ENCODE assay signal across 8 cellular contexts in the genomic region with DNA sequence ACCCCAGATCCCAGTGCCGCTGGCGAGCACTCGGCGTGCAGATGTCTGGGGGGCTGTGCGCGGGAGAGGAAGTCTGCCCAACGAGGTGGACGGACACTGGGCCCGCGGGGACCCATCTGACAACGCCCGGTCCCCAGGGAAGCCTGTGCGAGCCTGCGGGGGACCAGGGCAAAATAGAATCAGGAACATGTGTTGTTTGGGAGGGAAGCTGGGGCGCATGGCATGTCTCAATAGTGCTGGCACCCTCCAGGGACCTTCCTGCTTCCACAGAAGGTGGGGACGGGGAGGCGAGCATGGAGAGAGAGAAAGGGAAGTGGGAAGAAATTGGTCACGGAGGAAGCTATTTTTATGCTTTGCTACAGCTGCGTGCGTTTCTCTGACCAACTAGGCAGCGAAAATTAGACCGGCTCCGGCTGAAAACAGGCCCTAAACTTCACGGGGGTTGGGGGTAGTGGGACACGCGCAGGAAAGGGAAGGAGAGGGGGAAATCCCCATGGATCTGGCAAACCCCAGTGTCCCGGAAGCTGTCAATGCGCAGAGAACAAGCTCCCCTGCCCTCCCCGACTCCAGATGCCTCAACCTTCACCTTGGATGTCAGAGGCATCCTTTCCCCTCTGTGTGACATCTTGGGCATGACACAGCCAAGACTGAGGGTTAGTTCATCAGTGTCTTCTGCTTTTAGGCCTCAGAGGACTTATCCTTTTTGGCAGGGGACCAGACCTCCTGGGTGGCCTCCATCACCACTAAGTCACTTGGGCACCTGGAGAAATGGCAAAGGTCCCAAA.
DNase-seq lines count a peak whose midpoint lies in the region; ATAC-seq and TF ChIP-seq lines count a peak whose summit lies in the region.

No MANE protein-coding gene starts in this region.

- peak overlapping the region; percentile 52 for H2BK120ac ChIP-seq in IMR-90 (ENCODE audit: low read depth, low read length)
- H2BK120ac ChIP-seq in mesendoderm (ENCODE audit: low read depth, low read length), result no peak overlapping the region

- H3K4ac ChIP-seq in IMR-90 (ENCODE audit: low read depth, low read length), result peak overlapping the region; percentile 52; the same call in 1 of the 2 replicates
- no peak overlapping the region for H3K4ac ChIP-seq in mesendoderm (ENCODE audit: low read depth, low read length)

- no peaks in the 10 kb centered on the region for H4K20me1 ChIP-seq in IMR-90 (ENCODE audit: insufficient read depth, low read length)

- H3K27me3 ChIP-seq in Caco-2 (replicated peaks; ENCODE audit: control insufficient read depth, insufficient read depth, low read length) (no peaks in the 10 kb centered on the region), IMR-90 (ENCODE audit: control insufficient read depth, insufficient read depth, low read length) (peaks cover 2% of the 10 kb centered on the region; the same call in 1 of the 2 replicates), body of pancreas (no peaks in the 10 kb centered on the region), mesendoderm (ENCODE audit: insufficient read depth, low read length, poor library complexity) (no peaks in the 10 kb centered on the region)

- H3K27ac ChIP-seq in IMR-90 (ENCODE audit: insufficient read depth, low read length) (no peak overlapping the region), body of pancreas (peak overlapping the region in 2 of 4 donors; percentile 53 to 68), mesendoderm (ENCODE audit: low read depth, low read length) (no peak overlapping the region)

- CTCF ChIA-PET in Caco-2 (lab: Charles Lee) (interaction anchor here (0.6 to 1.2 kb wide), 4 partner anchors 11 to 254 kb away, joined by 3 read pairs; no protein-coding TSS in a partner anchor), IMR-90 (lab: Yijun Ruan, JAX) (interaction anchor here (0.5 kb wide), 1 partner anchor 276 kb away, joined by 3 read pairs; no protein-coding TSS in a partner anchor)

- H3K79me2 ChIP-seq in mesendoderm (ENCODE audit: control insufficient read depth, insufficient read depth, low read length), result no peaks in the 10 kb centered on the region

- H3K9ac ChIP-seq in IMR-90 (ENCODE audit: low read depth, low read length) (no peak overlapping the region), mesendoderm (ENCODE audit: low read length) (peak overlapping the region; percentile 48)

- H3K4me3 ChIP-seq in Caco-2 (ENCODE audit: low read depth, low read length) (peak overlapping the region; percentile 52), IMR-90 (ENCODE audit: insufficient read depth, low read depth, low read length) (no peak overlapping the region), body of pancreas (no peak overlapping the region), mesendoderm (ENCODE audit: low read length) (no peak overlapping the region)

- no peaks in the 10 kb centered on the region; the same call in 1 of the 2 replicates for H3K9me1 ChIP-seq in IMR-90 (ENCODE audit: insufficient read depth, low read length)

- no peak overlapping the region for H2BK20ac ChIP-seq in IMR-90 (ENCODE audit: low read depth, low read length)

- H3K27ac Mint-ChIP-seq in Caco-2 (ENCODE audit: unreplicated experiment), result peak overlapping the region; percentile 34

- H3K79me1 ChIP-seq in IMR-90 (ENCODE audit: low read depth in 1 of 2, low read length in 2 of 2), result no peaks in the 10 kb centered on the region
- no peaks in the 10 kb centered on the region for H3K79me1 ChIP-seq in mesendoderm (ENCODE audit: low read length)

- H2AK9ac ChIP-seq in IMR-90 (replicated peaks; ENCODE audit: low read depth, low read length, poor library complexity), result no peak overlapping the region

- TF ChIP-seq CTCF in Caco-2 (IDR thresholded peaks at IDR 0.05; ENCODE audit: insufficient read depth in 1 of 2, low read depth in 1 of 2, low read length in 1 of 2, severe bottlenecking in 1 of 2, unreplicated experiment in 1 of 2) (no peak), IMR-90 (conservative IDR thresholded peaks at IDR 0.05; ENCODE audit: low read depth, low read length) (no peak), body of pancreas (IDR thresholded peaks at IDR 0.05) (no peak)

- H4K8ac ChIP-seq in IMR-90 (ENCODE audit: low read depth in 2 of 2, low read length in 2 of 2), result peak overlapping the region; percentile 38 to 61; a peak in 2 of 4 replicates
- H4K8ac ChIP-seq in mesendoderm (ENCODE audit: low read depth, low read length), result no peak overlapping the region

- no peaks in the 10 kb centered on the region for H3K36me3 ChIP-seq in Caco-2 (ENCODE audit: control insufficient read depth, insufficient read depth, low read length)
- H3K36me3 ChIP-seq in IMR-90 (ENCODE audit: control insufficient read depth, insufficient read depth, low read length), result no peaks in the 10 kb centered on the region
- H3K36me3 ChIP-seq in body of pancreas (replicated peaks in 1 of 2; ENCODE audit: insufficient read depth in 1 of 2, low read depth in 2 of 2), result no peaks in the 10 kb centered on the region
- no peaks in the 10 kb centered on the region for H3K36me3 ChIP-seq in mesendoderm (ENCODE audit: control insufficient read depth, insufficient read depth, low read length)

- H3K18ac ChIP-seq in IMR-90 (ENCODE audit: low read depth, low read length) (no peak overlapping the region), mesendoderm (ENCODE audit: low read length) (peak overlapping the region; percentile 44)

- no TSS peak for BruUV-seq in Caco-2 (replicated peaks; lab: Mats Ljungman, UMichigan)
- BruUV-seq in IMR-90 (replicated peaks; lab: Mats Ljungman, UMichigan), result no TSS peak

- H2BK5ac ChIP-seq in IMR-90 (ENCODE audit: low read depth, low read length, poor library complexity, severe bottlenecking) (no peak overlapping the region), mesendoderm (ENCODE audit: low read length) (no peak overlapping the region)

- no peaks in the 10 kb centered on the region for H3K9me3 Mint-ChIP-seq in Caco-2 (ENCODE audit: unreplicated experiment)

- DNase-seq in Caco-2, result no peak
- DNase-seq in IMR-90, result no peak
- peak in 1 of 4 donors; percentile 23 for DNase-seq in body of pancreas
- DNase-seq in mesendoderm, result no peak
- DNase-seq in NCI-H748 (lab: John Stamatoyannopoulos, UW; ENCODE audit: unreplicated experiment), result no peak
- DNase-seq in posterior vena cava (ENCODE audit: low spot score), result no peak
- no peak for DNase-seq in SW480 (ENCODE audit: low spot score)

- H3K4me2 ChIP-seq in IMR-90 (ENCODE audit: low read depth, low read length) (peak overlapping the region; percentile 31; the same call in 1 of the 2 replicates), mesendoderm (ENCODE audit: low read length) (no peak overlapping the region)

- H3K14ac ChIP-seq in IMR-90 (replicated peaks; ENCODE audit: low read depth, low read length), result no peak overlapping the region

- peak overlapping the region; percentile 63 for H3K4me3 Mint-ChIP-seq in Caco-2 (ENCODE audit: unreplicated experiment)

- TF ChIP-seq POLR2A in IMR-90 (IDR thresholded peaks at IDR 0.05; ENCODE audit: low read depth, low read length) (no peak), body of pancreas (IDR thresholded peaks at IDR 0.05) (no peak)

- H3K4me1 ChIP-seq in Caco-2, result peaks cover 8% of the 10 kb centered on the region; the same call in 1 of the 2 replicates
- H3K4me1 ChIP-seq in IMR-90 (ENCODE audit: control insufficient read depth, insufficient read depth, low read length), result peaks cover 2% of the 10 kb centered on the region; the same call in 1 of the 2 replicates
- H3K4me1 ChIP-seq in body of pancreas, result peaks cover 5% of the 10 kb centered on the region
- peaks cover 2% of the 10 kb centered on the region for H3K4me1 ChIP-seq in mesendoderm (ENCODE audit: control insufficient read depth, low read depth, low read length)

- H3K9me3 ChIP-seq in Caco-2 (no peaks in the 10 kb centered on the region), IMR-90 (ENCODE audit: control insufficient read depth, insufficient read depth, low read length) (peaks cover 6% of the 10 kb centered on the region; the same call in 1 of the 2 replicates), body of pancreas (no peaks in the 10 kb centered on the region)

- no peak for TF ChIP-seq RAD21 in IMR-90 (IDR thresholded peaks at IDR 0.05; ENCODE audit: low read length)

- in situ Hi-C loops in IMR-90 (cut with MboI; ENCODE audit: low sequenced_read_pairs), result loop anchor here (10.0 kb wide), 1 partner anchor 533 kb away; no protein-coding TSS in a partner anchor

- dilution Hi-C loops in IMR-90 (cut with HindIII; ENCODE audit: low sequenced_read_pairs, unreplicated experiment), result no loop called here

- no peak overlapping the region for H3K23ac ChIP-seq in IMR-90 (ENCODE audit: low read depth, low read length)
- no peak overlapping the region for H3K23ac ChIP-seq in mesendoderm (ENCODE audit: low read length)

- WGBS in IMR-90 (ENCODE audit: extremely low coverage in 2 of 2, insufficient read length in 1 of 2), 2 experiments, result 5% methylated on average over 7 of the region's 29 CpGs; no CpG with 5 or more reads in 1 of the 2 experiments
- 7 to 35% methylated on average over 12 to 21 of the region's 29 CpGs for WGBS in body of pancreas, 2 donors
- WGBS in mesendoderm (ENCODE audit: extremely low coverage, insufficient coverage, low lambda C conversion rate), result no CpG with 5 or more reads among the region's 29 CpGs

- intact Hi-C loops in Caco-2 (cut with micrococcal nuclease; ENCODE audit: unreplicated experiment) (loop anchor here (1.0 to 10.0 kb wide), 5 partner anchors 31 to 253 kb away; a partner anchor contains a TSS), IMR-90 (cut with micrococcal nuclease) (loop anchor here (1.0 to 10.0 kb wide), 8 partner anchors 95 to 1513 kb away; no protein-coding TSS in a partner anchor), body of pancreas (cut with DNase I) (loop anchor here (10.0 kb wide), 1 partner anchor 533 kb away; no protein-coding TSS in a partner anchor), posterior vena cava (cut with DNase I) (loop anchor here in 1 of 2 donors (5.0 to 10.0 kb wide), 2 partner anchors 113 to 170 kb away; a partner anchor contains a TSS)

- H3K27me3 Mint-ChIP-seq in Caco-2 (ENCODE audit: insufficient read depth, unreplicated experiment), result no peaks in the 10 kb centered on the region

- peak overlapping the region; percentile 70; the same call in 1 of the 2 replicates for H4K91ac ChIP-seq in IMR-90 (ENCODE audit: insufficient read depth, low read depth, low read length)

- H2AK5ac ChIP-seq in IMR-90 (ENCODE audit: low read depth, low read length), result no peak overlapping the region
- no peak overlapping the region for H2AK5ac ChIP-seq in mesendoderm (ENCODE audit: low read length)

- ATAC-seq in IMR-90 (ENCODE audit: low read depth), result no peak
- ATAC-seq in body of pancreas, result peak; percentile 13
- no peak for ATAC-seq in GM18873 (IDR thresholded peaks at IDR 0.05; ENCODE audit: low FRiP score, unreplicated experiment)

- H2BK15ac ChIP-seq in IMR-90 (ENCODE audit: low read depth, low read length), result peak overlapping the region; percentile 48; the same call in 1 of the 3 replicates
- no peak overlapping the region for H2BK15ac ChIP-seq in mesendoderm (replicated peaks; ENCODE audit: low read depth)

- no peaks in the 10 kb centered on the region for H3K36me3 Mint-ChIP-seq in Caco-2 (ENCODE audit: insufficient read depth, unreplicated experiment)

- H3K4me1 Mint-ChIP-seq in Caco-2 (ENCODE audit: low read depth, unreplicated experiment), result no peaks in the 10 kb centered on the region

- peak overlapping the region; percentile 90 for H2AFZ ChIP-seq in IMR-90 (replicated peaks; ENCODE audit: low read length, poor library complexity)

- H3K56ac ChIP-seq in IMR-90 (ENCODE audit: extremely low read depth, insufficient read depth, low read length) (no peak overlapping the region), mesendoderm (ENCODE audit: low read length) (peak overlapping the region; percentile 73)

- H4K5ac ChIP-seq in IMR-90 (ENCODE audit: low read depth, low read length) (no peak overlapping the region; the same call in 1 of the 2 replicates), mesendoderm (ENCODE audit: low read length) (no peak overlapping the region)

- POLR2A ChIA-PET in Caco-2 (lab: Charles Lee) (interaction anchor here (0.5 to 1.0 kb wide), 7 partner anchors 11 to 261 kb away, joined by 3 to 5 read pairs (median 3); a partner anchor contains a TSS), IMR-90 (lab: Charles Lee; ENCODE audit: unreplicated experiment) (interaction anchor here (0.5 to 0.7 kb wide), 3 partner anchors 121 to 358 kb away, joined by 3 to 5 read pairs (median 4); no protein-coding TSS in a partner anchor)
